8 cellular contexts compared by ENCODE assay signal in genomic region chr14:30223385-30223785, GRCh38.
DNase-seq lines count a peak whose midpoint lies in the region; ATAC-seq and TF ChIP-seq lines count a peak whose summit lies in the region.

No MANE protein-coding gene starts in this region.

- H3K27me3 ChIP-seq in breast epithelium (no peaks in the 10 kb centered on the region), right lobe of liver (peaks cover 0 to 11% of the 10 kb centered on the region in 2 donors)

- no peaks in the 10 kb centered on the region for H3K36me3 ChIP-seq in breast epithelium
- no peaks in the 10 kb centered on the region for H3K36me3 ChIP-seq in right lobe of liver

- peaks cover 0 to 23% of the 10 kb centered on the region in 2 donors for H3K4me1 ChIP-seq in breast epithelium
- peaks cover 0 to 16% (median 0%) of the 10 kb centered on the region in 4 donors for H3K4me1 ChIP-seq in right lobe of liver

- peak overlapping the region; percentile 87 to 93 for H3K27ac ChIP-seq in breast epithelium
- H3K27ac ChIP-seq in right lobe of liver = peak overlapping the region in 2 of 3 donors; percentile 39 to 44

- TF ChIP-seq CTCF in AG09319 (IDR thresholded peaks at IDR 0.05; ENCODE audit: low read depth, low read length) (no peak), breast epithelium (IDR thresholded peaks at IDR 0.05) (no peak), right lobe of liver (IDR thresholded peaks at IDR 0.05) (no peak)

- H3K9me3 ChIP-seq in breast epithelium = no peaks in the 10 kb centered on the region
- H3K9me3 ChIP-seq in right lobe of liver = no peaks in the 10 kb centered on the region

- TF ChIP-seq POLR2A in breast epithelium (IDR thresholded peaks at IDR 0.05) (no peak), right lobe of liver (IDR thresholded peaks at IDR 0.05) (no peak)

- no peak overlapping the region for H3K4me3 ChIP-seq in breast epithelium
- H3K4me3 ChIP-seq in right lobe of liver = no peak overlapping the region

- 22% methylated on average over 2 of the region's 2 CpGs for WGBS in right lobe of liver (ENCODE audit: insufficient coverage, low coverage, low lambda C conversion rate, missing lambda C conversion rate)

- peak; percentile 55 for DNase-seq in AG09319 (ENCODE audit: extremely low read depth, low read depth)
- DNase-seq in NCI-H1105 treated with DMSO at 0.1 percent for 48 hours (lab: John Stamatoyannopoulos, UW) = peak; percentile 81
- peak; percentile 61 to 90 for DNase-seq in breast epithelium (ENCODE audit: low spot score in 2 of 2)
- peak; percentile 81 to 93 (median 90) for DNase-seq in right lobe of liver
- no peak for DNase-seq in NCI-H526 (lab: John Stamatoyannopoulos, UW)

- intact Hi-C loops in breast epithelium (cut with DNase I; ENCODE audit: low total_unique reads) (no loop called here), right lobe of liver (cut with DNase I) (no loop called here)

- ATAC-seq in right lobe of liver (peak; percentile 97 to 99 (median 98)), GM18498 (IDR thresholded peaks at IDR 0.05; ENCODE audit: unreplicated experiment) (no peak), GM18858 (IDR thresholded peaks at IDR 0.05; ENCODE audit: unreplicated experiment) (no peak), HG02623 (IDR thresholded peaks at IDR 0.05; ENCODE audit: unreplicated experiment) (no peak)

Comparison
In these comparisons a context has a peak if more than half of its experiments do, and no peak if none do; other contexts are left out.
1. DNase-seq: peak in AG09319 (single experiment), NCI-H1105 treated with DMSO at 0.1 percent for 48 hours (single experiment), breast epithelium (2 of 2) and right lobe of liver (3 of 3); none in NCI-H526 (0 of 2).
2. ATAC-seq: peak in right lobe of liver (4 of 4); none in GM18498 (single experiment), GM18858 (single experiment) and HG02623 (single experiment).